Comparison of ENCODE assay signal across 1 cellular context in the genomic region with DNA sequence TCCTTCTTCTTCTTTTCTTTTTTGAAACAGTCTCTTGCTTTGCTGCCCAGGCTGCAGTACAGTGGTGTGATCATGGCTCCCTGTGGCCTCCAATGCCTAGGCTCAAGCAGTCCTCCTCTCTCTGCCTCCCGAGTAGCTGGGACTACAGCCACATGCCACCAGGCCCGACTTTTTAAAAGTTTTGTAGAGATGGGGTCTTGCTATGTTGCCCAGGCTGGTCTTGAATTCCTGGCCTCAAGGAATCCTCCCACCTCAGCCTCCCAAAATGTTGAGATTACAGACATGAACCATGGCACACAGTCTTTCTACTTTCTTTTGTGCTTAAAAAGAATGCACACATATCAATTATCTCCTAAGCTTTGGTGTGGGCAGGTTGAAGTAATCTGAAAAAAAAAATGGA.
TF ChIP-seq lines count a peak whose summit lies in the region.

No MANE protein-coding gene starts in this region.

TF ChIP-seq in HepG2, 621 proteins besides CTCF, POLR2A, EP300 and RAD21 (continued from another document):
- TF ChIP-seq, protein P1, sequence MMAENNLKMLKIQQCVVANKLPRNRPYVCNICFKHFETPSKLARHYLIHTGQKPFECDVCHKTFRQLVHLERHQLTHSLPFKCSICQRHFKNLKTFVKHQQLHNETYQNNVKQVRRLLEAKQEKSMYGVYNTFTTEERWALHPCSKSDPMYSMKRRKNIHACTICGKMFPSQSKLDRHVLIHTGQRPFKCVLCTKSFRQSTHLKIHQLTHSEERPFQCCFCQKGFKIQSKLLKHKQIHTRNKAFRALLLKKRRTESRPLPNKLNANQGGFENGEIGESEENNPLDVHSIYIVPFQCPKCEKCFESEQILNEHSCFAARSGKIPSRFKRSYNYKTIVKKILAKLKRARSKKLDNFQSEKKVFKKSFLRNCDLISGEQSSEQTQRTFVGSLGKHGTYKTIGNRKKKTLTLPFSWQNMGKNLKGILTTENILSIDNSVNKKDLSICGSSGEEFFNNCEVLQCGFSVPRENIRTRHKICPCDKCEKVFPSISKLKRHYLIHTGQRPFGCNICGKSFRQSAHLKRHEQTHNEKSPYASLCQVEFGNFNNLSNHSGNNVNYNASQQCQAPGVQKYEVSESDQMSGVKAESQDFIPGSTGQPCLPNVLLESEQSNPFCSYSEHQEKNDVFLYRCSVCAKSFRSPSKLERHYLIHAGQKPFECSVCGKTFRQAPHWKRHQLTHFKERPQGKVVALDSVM (CRISPR knock-in tag; IDR thresholded peaks at IDR 0.05) = 0 out of 2 replicates have a peak, but pooled peaks have one; percentile 38
- TF ChIP-seq, protein P2, sequence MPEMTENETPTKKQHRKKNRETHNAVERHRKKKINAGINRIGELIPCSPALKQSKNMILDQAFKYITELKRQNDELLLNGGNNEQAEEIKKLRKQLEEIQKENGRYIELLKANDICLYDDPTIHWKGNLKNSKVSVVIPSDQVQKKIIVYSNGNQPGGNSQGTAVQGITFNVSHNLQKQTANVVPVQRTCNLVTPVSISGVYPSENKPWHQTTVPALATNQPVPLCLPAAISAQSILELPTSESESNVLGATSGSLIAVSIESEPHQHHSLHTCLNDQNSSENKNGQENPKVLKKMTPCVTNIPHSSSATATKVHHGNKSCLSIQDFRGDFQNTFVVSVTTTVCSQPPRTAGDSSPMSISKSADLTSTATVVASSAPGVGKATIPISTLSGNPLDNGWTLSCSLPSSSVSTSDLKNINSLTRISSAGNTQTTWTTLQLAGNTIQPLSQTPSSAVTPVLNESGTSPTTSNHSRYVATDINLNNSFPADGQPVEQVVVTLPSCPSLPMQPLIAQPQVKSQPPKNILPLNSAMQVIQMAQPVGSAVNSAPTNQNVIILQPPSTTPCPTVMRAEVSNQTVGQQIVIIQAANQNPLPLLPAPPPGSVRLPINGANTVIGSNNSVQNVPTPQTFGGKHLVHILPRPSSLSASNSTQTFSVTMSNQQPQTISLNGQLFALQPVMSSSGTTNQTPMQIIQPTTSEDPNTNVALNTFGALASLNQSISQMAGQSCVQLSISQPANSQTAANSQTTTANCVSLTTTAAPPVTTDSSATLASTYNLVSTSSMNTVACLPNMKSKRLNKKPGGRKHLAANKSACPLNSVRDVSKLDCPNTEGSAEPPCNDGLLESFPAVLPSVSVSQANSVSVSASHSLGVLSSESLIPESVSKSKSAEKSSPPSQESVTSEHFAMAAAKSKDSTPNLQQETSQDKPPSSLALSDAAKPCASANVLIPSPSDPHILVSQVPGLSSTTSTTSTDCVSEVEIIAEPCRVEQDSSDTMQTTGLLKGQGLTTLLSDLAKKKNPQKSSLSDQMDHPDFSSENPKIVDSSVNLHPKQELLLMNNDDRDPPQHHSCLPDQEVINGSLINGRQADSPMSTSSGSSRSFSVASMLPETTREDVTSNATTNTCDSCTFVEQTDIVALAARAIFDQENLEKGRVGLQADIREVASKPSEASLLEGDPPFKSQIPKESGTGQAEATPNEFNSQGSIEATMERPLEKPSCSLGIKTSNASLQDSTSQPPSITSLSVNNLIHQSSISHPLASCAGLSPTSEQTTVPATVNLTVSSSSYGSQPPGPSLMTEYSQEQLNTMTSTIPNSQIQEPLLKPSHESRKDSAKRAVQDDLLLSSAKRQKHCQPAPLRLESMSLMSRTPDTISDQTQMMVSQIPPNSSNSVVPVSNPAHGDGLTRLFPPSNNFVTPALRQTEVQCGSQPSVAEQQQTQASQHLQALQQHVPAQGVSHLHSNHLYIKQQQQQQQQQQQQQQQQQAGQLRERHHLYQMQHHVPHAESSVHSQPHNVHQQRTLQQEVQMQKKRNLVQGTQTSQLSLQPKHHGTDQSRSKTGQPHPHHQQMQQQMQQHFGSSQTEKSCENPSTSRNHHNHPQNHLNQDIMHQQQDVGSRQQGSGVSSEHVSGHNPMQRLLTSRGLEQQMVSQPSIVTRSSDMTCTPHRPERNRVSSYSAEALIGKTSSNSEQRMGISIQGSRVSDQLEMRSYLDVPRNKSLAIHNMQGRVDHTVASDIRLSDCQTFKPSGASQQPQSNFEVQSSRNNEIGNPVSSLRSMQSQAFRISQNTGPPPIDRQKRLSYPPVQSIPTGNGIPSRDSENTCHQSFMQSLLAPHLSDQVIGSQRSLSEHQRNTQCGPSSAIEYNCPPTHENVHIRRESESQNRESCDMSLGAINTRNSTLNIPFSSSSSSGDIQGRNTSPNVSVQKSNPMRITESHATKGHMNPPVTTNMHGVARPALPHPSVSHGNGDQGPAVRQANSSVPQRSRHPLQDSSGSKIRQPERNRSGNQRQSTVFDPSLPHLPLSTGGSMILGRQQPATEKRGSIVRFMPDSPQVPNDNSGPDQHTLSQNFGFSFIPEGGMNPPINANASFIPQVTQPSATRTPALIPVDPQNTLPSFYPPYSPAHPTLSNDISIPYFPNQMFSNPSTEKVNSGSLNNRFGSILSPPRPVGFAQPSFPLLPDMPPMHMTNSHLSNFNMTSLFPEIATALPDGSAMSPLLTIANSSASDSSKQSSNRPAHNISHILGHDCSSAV (CRISPR knock-in tag; IDR thresholded peaks at IDR 0.05; ENCODE audit: borderline replicate concordance) = no peak
- no peak for TF ChIP-seq HNRNPLL (IDR thresholded peaks at IDR 0.05; ENCODE audit: low read depth, low read length, poor library complexity, severe bottlenecking)
- 0 out of 2 replicates have a peak, but pooled peaks have one; percentile 16 for TF ChIP-seq ZMYM3 (CRISPR knock-in tag; IDR thresholded peaks at IDR 0.05)
